ENCODE assay signal across 33 cellular contexts in genomic region chr11:26322335-26323067, GRCh38. TPM values are rescaled to one million over a fixed set of nuclear protein-coding genes. Genes with fewer than 3 reads are reported as not detected.
"Had no signal": no experiment of that assay in that cellular context is flagged by ENCODE, and none has a peak within 500 bp of the region (broad histone marks: within the 10 kb centered on the region; RNA-seq: fewer than 3 reads in every experiment).

No MANE protein-coding gene starts in this region.

- H3K27ac ChIP-seq: ascending aorta, cardiac muscle cell, WERI-Rb-1 had no signal

- H3K4me1 ChIP-seq: ascending aorta had no signal

- H3K4me3 ChIP-seq: ascending aorta, cardiac muscle cell had no signal

- DNase-seq: activated CD4-positive, alpha-beta memory T cell treated with anti-CD3 and anti-CD28 coated beads, Interleukin-2, amount 10 ng/mL, durations not matched to agents 7 days and 5 days; activated CD4-positive, alpha-beta T cell treated with anti-CD3 and anti-CD28 coated beads for 1 hour; activated CD4-positive, alpha-beta T cell treated with anti-CD3 and anti-CD28 coated beads for 36 hours; activated CD4-positive, alpha-beta T cell treated with anti-CD3 and anti-CD28 coated beads for 48 hours; activated CD4-positive, alpha-beta T cell treated with anti-CD3 and anti-CD28 coated beads, Interleukin-2, amount 10 ng/mL, durations not matched to agents 7 days and 5 days; activated CD4-positive, alpha-beta T cell treated with anti-CD3 and anti-CD28 coated beads, Interleukin-2, amount 50 U/mL, for 48 hours; activated CD4-positive, CD25-positive, alpha-beta regulatory T cell; activated CD8-positive, alpha-beta memory T cell treated with anti-CD3 and anti-CD28 coated beads for 24 hours; activated CD8-positive, alpha-beta memory T cell treated with anti-CD3 and anti-CD28 coated beads, Interleukin-2, amount 10 ng/mL, durations not matched to agents 7 days and 5 days; activated CD8-positive, alpha-beta memory T cell treated with anti-CD3 and anti-CD28 coated beads, Interleukin-2, amount 50 U/mL, for 48 hours; activated CD8-positive, alpha-beta T cell treated with anti-CD3 and anti-CD28 coated beads, Interleukin-2, amount 10 ng/mL, durations not matched to agents 7 days and 5 days; activated effector memory CD4-positive, alpha-beta T cell treated with Interleukin-2 at 50 U/mL for 16 hours; activated gamma-delta T cell; activated naive CD4-positive, alpha-beta T cell treated with anti-CD3 and anti-CD28 coated beads, Interleukin-2, amount 10 ng/mL, durations not matched to agents 7 days and 5 days; activated naive CD4-positive, alpha-beta T cell treated with Interleukin-2 at 50 U/mL for 16 hours; activated naive CD8-positive, alpha-beta T cell treated with anti-CD3 and anti-CD28 coated beads, Interleukin-2, amount 10 ng/mL, durations not matched to agents 7 days and 5 days; activated naive CD8-positive, alpha-beta T cell treated with anti-CD3 and anti-CD28 coated beads, Interleukin-2, amount 50 U/mL, for 24 hours; activated T-cell treated with anti-CD3 and anti-CD28 coated beads, Interleukin-2, amount 50 U/mL, for 24 hours; activated T-cell treated with anti-CD3 and anti-CD28 coated beads, Interleukin-2, amount 50 U/mL, for 48 hours; amygdala; anterior cingulate cortex; caudate nucleus; cerebellar nuclear complex; T-helper 2 cell; T-helper 9 cell; WERI-Rb-1 had no signal

- H3K9me3 ChIP-seq: ascending aorta had no signal

- ATAC-seq: activated CD4-positive, alpha-beta T cell treated with anti-CD3 and anti-CD28 coated beads for 36 hours; activated CD4-positive, CD25-positive, alpha-beta regulatory T cell treated with anti-CD3 and anti-CD28 coated beads, Interleukin-2, amount 50 U/mL, for 24 hours; activated CD8-positive, alpha-beta memory T cell treated with anti-CD3 and anti-CD28 coated beads, Interleukin-2, amount 10 ng/mL, durations not matched to agents 7 days and 5 days; activated CD8-positive, alpha-beta T cell treated with anti-CD3 and anti-CD28 coated beads, Interleukin-2, amount 10 ng/mL, durations not matched to agents 7 days and 5 days; activated naive CD8-positive, alpha-beta T cell treated with anti-CD3 and anti-CD28 coated beads, Interleukin-2, amount 50 U/mL, for 24 hours; WTC11 had no signal

- FAIRE-seq: bronchial epithelial cell, TTC549 had no signal

RNA-seq across cellular contexts. Expression of gene ANO3, which starts 9.4 kb away (rescaled TPM):
- total RNA-seq: activated CD4-positive, alpha-beta memory T cell treated with anti-CD3 and anti-CD28 coated beads, Interleukin-2, amount 10 ng/mL, durations not matched to agents 7 days and 5 days; activated CD4-positive, alpha-beta T cell treated with anti-CD3 and anti-CD28 coated beads for 36 hours; activated CD4-positive, alpha-beta T cell treated with anti-CD3 and anti-CD28 coated beads, Interleukin-2, amount 10 ng/mL, durations not matched to agents 7 days and 5 days; activated CD8-positive, alpha-beta T cell treated with anti-CD3 and anti-CD28 coated beads, Interleukin-2, amount 10 ng/mL, durations not matched to agents 7 days and 5 days; activated naive CD8-positive, alpha-beta T cell treated with anti-CD3 and anti-CD28 coated beads, Interleukin-2, amount 10 ng/mL, durations not matched to agents 7 days and 5 days; activated T-helper 2 cell treated with anti-CD3 and anti-CD28 coated beads, Interferon-gamma antibody, Interleukin-2, Interleukin-4, amounts not matched to agents 10 μg/mL and 5 μg/mL and 100 μg/mL, durations not matched to agents 14 hours and 24 hours and 36 hours; cardiac muscle cell had no signal
- polyA plus RNA-seq: cardiac muscle cell had no signal
